8 cellular contexts compared by ENCODE assay signal in the genomic region with DNA sequence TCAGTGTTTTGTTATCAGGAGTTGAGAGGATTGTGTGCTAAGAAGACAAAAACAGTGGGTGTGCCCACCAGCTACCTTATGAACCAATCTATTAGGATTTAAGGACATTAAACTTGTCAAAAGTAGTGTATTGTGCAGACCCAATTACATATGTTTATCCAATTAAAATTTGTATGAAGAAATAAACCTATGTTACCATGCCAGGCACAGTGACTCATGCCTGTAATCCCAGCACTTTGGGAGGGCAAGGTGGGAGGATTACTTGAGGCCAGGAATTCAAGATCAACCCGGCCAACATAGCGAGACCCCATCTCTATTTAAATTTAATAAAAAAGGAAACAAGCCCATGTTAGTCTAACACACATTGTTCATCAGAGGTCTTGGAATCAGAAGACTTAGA.
"Had no signal": no experiment of that assay in that cellular context is flagged by ENCODE, and none has a peak within 500 bp of the region (broad histone marks: within the 10 kb centered on the region; RNA-seq: fewer than 3 reads in every experiment).

No MANE protein-coding gene starts in this region.

- H3K9me3 ChIP-seq: HAP-1 had no signal

- H3K4me3 ChIP-seq: GM23248, HAP-1, K562 had no signal

- H3K27ac ChIP-seq: GM23248, HL-60 had no signal

- H3K9ac ChIP-seq: GM23248 had no signal

- ATAC-seq: HepG2, K562 had no signal

- H3K4me1 ChIP-seq: HAP-1 had no signal

- H3K36me3 ChIP-seq: HAP-1 had no signal

- DNase-seq: GM23248, GOT3, H7, KG1 had no signal

- H2AFZ ChIP-seq: GM23248 had no signal
